14 cellular contexts compared by ENCODE assay signal in the genomic region with DNA sequence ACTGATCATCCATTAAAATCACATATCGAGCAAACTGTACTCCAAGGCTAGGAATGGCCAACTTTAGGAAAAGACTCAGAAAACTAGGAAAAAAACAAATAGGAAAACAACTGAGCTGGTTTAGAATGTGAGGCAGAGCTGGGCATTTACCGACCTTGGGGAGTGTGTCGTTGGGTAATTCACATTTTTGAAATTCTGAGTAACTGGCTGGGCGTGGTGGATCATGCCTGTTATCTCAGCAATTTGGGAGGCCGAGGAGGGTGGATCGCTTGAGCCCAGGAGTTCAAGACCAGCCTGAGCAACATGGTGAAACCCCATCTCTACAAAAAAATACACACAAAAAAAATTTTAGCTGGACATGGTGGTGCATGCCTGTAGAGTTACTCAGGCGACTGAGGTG.
DNase-seq lines count a peak whose midpoint lies in the region; ATAC-seq and TF ChIP-seq lines count a peak whose summit lies in the region.
"Had no signal": no experiment of that assay in that cellular context is flagged by ENCODE, and none has a peak within 500 bp of the region (broad histone marks: within the 10 kb centered on the region; RNA-seq: fewer than 3 reads in every experiment).

No MANE protein-coding gene starts in this region.

- H3K9me3 ChIP-seq in muscle layer of duodenum (ENCODE audit: control insufficient read depth in 1 of 2, low read length in 2 of 2) = no peaks in the 10 kb centered on the region
- no peaks in the 10 kb centered on the region for H3K9me3 ChIP-seq in SJCRH30 (replicated peaks)

- peak overlapping the region; percentile 12 for H3K4me3 ChIP-seq in epithelial cell of proximal tubule (ENCODE audit: low read depth, low read length)
- no peak overlapping the region for H3K4me3 ChIP-seq in muscle layer of duodenum (ENCODE audit: low read depth in 1 of 2, low read length in 2 of 2)
- no peak overlapping the region for H3K4me3 ChIP-seq in SJCRH30

- ATAC-seq in GM18858 (IDR thresholded peaks at IDR 0.05; ENCODE audit: unreplicated experiment) (no peak), GM21390 (IDR thresholded peaks at IDR 0.05; ENCODE audit: unreplicated experiment) (no peak)

- no peaks in the 10 kb centered on the region for H3K36me3 ChIP-seq in muscle layer of duodenum (ENCODE audit: control insufficient read depth in 1 of 2, insufficient read depth in 2 of 2, low read length in 2 of 2)
- H3K36me3 ChIP-seq in SJCRH30 = no peaks in the 10 kb centered on the region

- TF ChIP-seq CTCF in epithelial cell of proximal tubule (conservative IDR thresholded peaks at IDR 0.05; ENCODE audit: low read depth, low read length) = no peak

- peak; percentile 79 for DNase-seq in ACHN
- DNase-seq in NOMO-1 treated with DMSO at 0.1 percent for 48 hours (lab: John Stamatoyannopoulos, UW; ENCODE audit: unreplicated experiment) = peak; percentile 20
- DNase-seq in epithelial cell of proximal tubule (ENCODE audit: low read depth) = peak; percentile 83
- no peak for DNase-seq in SJCRH30
- no peak for DNase-seq in GDM1 (lab: John Stamatoyannopoulos, UW)
- DNase-seq: activated B cell treated with CpG ODN at 0.5 μM for 24 hours; activated naive CD4-positive, alpha-beta T cell treated with anti-CD3 and anti-CD28 coated beads for 36 hours; endodermal cell; islet precursor cell; naive thymus-derived CD4-positive, alpha-beta T cell; NCI-H345 had no signal

- H3K27ac ChIP-seq in muscle layer of duodenum (ENCODE audit: low read length) (peak overlapping the region; percentile 8), SJCRH30 (no peak overlapping the region)

- no peaks in the 10 kb centered on the region for H3K27me3 ChIP-seq in muscle layer of duodenum (ENCODE audit: low read depth, low read length)
- no peaks in the 10 kb centered on the region for H3K27me3 ChIP-seq in SJCRH30

- in situ Hi-C loops in ACHN (cut with HindIII; ENCODE audit: low pct_ligation_motif_present, low pct_unique_long_range_greater_than_20kb, low sequenced_read_pairs) = no loop called here

- peaks cover 9 to 11% of the 10 kb centered on the region in 2 donors for H3K4me1 ChIP-seq in muscle layer of duodenum (ENCODE audit: control insufficient read depth in 1 of 2, insufficient read depth in 2 of 2, low read length in 2 of 2)
- no peaks in the 10 kb centered on the region for H3K4me1 ChIP-seq in SJCRH30

Comparison
In these comparisons a context has a peak if more than half of its experiments do, and no peak if none do; other contexts are left out.
1. DNase-seq: peak in ACHN (single experiment), NOMO-1 treated with DMSO at 0.1 percent for 48 hours (single experiment) and epithelial cell of proximal tubule (single experiment); none in SJCRH30 (0 of 2) and GDM1 (single experiment).